In genomic region chr22:29480512-29481264, GRCh38 we compare ENCODE assay signal across 1 cellular context.
TF ChIP-seq lines count a peak whose summit lies in the region.

No MANE protein-coding gene starts in this region.

TF ChIP-seq in K562, 482 proteins besides CTCF, POLR2A, EP300 and RAD21 (continued from another document and continues in another):
- TF ChIP-seq CBX5 (IDR thresholded peaks at IDR 0.05; ENCODE audit: borderline replicate concordance, low read depth) (no peak), ZNF639 (CRISPR knock-in tag; conservative IDR thresholded peaks at IDR 0.05 in 1 of 2, IDR thresholded peaks at IDR 0.05 in 1 of 2) (no peak; a peak in 1 of 4 replicates), EZH2 (IDR thresholded peaks at IDR 0.05; ENCODE audit: borderline replicate concordance, low read depth, low read length) (no peak), SMARCE1 (IDR thresholded peaks at IDR 0.05) (no peak), RAD51 (IDR thresholded peaks at IDR 0.05; ENCODE audit: borderline replicate concordance, low read depth) (no peak), ETS2 (tag; IDR thresholded peaks at IDR 0.05; ENCODE audit: borderline replicate concordance, poor library complexity, severe bottlenecking) (no peak), RBM34 (IDR thresholded peaks at IDR 0.05; ENCODE audit: borderline replicate concordance, insufficient read depth, low read length) (no peak), RNF2 (IDR thresholded peaks at IDR 0.05) (peak; percentile 77), MTA3 (IDR thresholded peaks at IDR 0.05; ENCODE audit: borderline replicate concordance) (no peak), HMG20B (CRISPR knock-in tag; IDR thresholded peaks at IDR 0.05) (no peak), RBM14 (IDR thresholded peaks at IDR 0.05; ENCODE audit: borderline replicate concordance, insufficient read depth, low read depth, low read length) (no peak), HLTF (IDR thresholded peaks at IDR 0.05) (no peak), E4F1 (CRISPR knock-in tag; IDR thresholded peaks at IDR 0.05; ENCODE audit: borderline replicate concordance) (no peak), DLX4 (CRISPR knock-in tag; IDR thresholded peaks at IDR 0.05) (no peak), TRIM28 (IDR thresholded peaks at IDR 0.05) (no peak), MED1 (CRISPR knock-in tag; IDR thresholded peaks at IDR 0.05; ENCODE audit: borderline replicate concordance) (0 out of 2 replicates have a peak, but pooled peaks have one; percentile 39), KLF6 (CRISPR knock-in tag; IDR thresholded peaks at IDR 0.05; ENCODE audit: borderline replicate concordance) (no peak), NR2C1 (IDR thresholded peaks at IDR 0.05) (peak; percentile 62; the same call in 1 of the 2 replicates), NR2C1 (tag; IDR thresholded peaks at IDR 0.05) (peak; percentile 61), HCFC1 (IDR thresholded peaks at IDR 0.05; ENCODE audit: low read depth, low read length) (peak; percentile 69), SIX5 (IDR thresholded peaks at IDR 0.05; ENCODE audit: borderline replicate concordance in 1 of 2, insufficient read depth in 1 of 2, low read depth in 1 of 2, low read length in 2 of 2) (no peak), CEBPB (tag; IDR thresholded peaks at IDR 0.05) (no peak), MXI1 (IDR thresholded peaks at IDR 0.05; ENCODE audit: low read depth, low read length) (no peak), ZNF12 (CRISPR knock-in tag; IDR thresholded peaks at IDR 0.05) (no peak), PRPF4 (IDR thresholded peaks at IDR 0.05; ENCODE audit: insufficient read depth, low read depth, low read length, poor library complexity, severe bottlenecking) (no peak), TAF7 (tag; IDR thresholded peaks at IDR 0.05) (no peak), KDM5B (IDR thresholded peaks at IDR 0.05; ENCODE audit: insufficient replicate concordance, low read depth, low read length) (peak; percentile 42), BACH1 (tag; IDR thresholded peaks at IDR 0.05) (no peak), CREB1 (IDR thresholded peaks at IDR 0.05) (peak; percentile 96), CREB1 (CRISPR knock-in tag; IDR thresholded peaks at IDR 0.05) (peak; percentile 95), ZFX (CRISPR knock-in tag; IDR thresholded peaks at IDR 0.05) (peak; percentile 74), TAF15 (IDR thresholded peaks at IDR 0.05; ENCODE audit: low read depth, low read length) (no peak), MTA1 (IDR thresholded peaks at IDR 0.05; ENCODE audit: borderline replicate concordance) (peak; percentile 85), GTF2A2 (tag; IDR thresholded peaks at IDR 0.05) (no peak), TEAD2 (tag; IDR thresholded peaks at IDR 0.05) (no peak), THAP7 (CRISPR knock-in tag; IDR thresholded peaks at IDR 0.05) (no peak), ID3 (CRISPR knock-in tag; IDR thresholded peaks at IDR 0.05) (no peak), ID3 (tag; IDR thresholded peaks at IDR 0.05) (no peak), ARID3B (CRISPR knock-in tag; IDR thresholded peaks at IDR 0.05; ENCODE audit: borderline replicate concordance) (no peak), MAFF (IDR thresholded peaks at IDR 0.05; ENCODE audit: low read length) (no peak), U2AF2 (optimal IDR thresholded peaks at IDR 0.05; ENCODE audit: low read depth, low read length) (no peak), ZNF175 (CRISPR knock-in tag; IDR thresholded peaks at IDR 0.05; ENCODE audit: low read depth) (no peak), ZNF75A (CRISPR knock-in tag; IDR thresholded peaks at IDR 0.05) (no peak), CSDE1 (IDR thresholded peaks at IDR 0.05) (no peak; a peak in 1 of 4 replicates), ZFP36 (IDR thresholded peaks at IDR 0.05; ENCODE audit: low read depth, low read length, partially characterized antibody) (peak; percentile 86), SMC3 (conservative IDR thresholded peaks at IDR 0.05; ENCODE audit: insufficient read depth, low read depth, low read length) (0 out of 2 replicates have a peak, but pooled peaks have one; percentile 15), CCAR2 (IDR thresholded peaks at IDR 0.05; ENCODE audit: low read depth, low read length) (no peak), ELF1 (tag; IDR thresholded peaks at IDR 0.05) (no peak), TCFL5 (CRISPR knock-in tag; conservative IDR thresholded peaks at IDR 0.05) (no peak), TBP (optimal IDR thresholded peaks at IDR 0.05; ENCODE audit: low read depth, low read length) (peak; percentile 12), ATF6 (CRISPR knock-in tag; IDR thresholded peaks at IDR 0.05) (no peak; the same call in 1 of the 2 replicates), RUNX1 (IDR thresholded peaks at IDR 0.05; ENCODE audit: low read depth) (no peak), ZMIZ1 (IDR thresholded peaks at IDR 0.05; ENCODE audit: low read depth in 2 of 2, low read length in 2 of 2) (no peak), CBX2 (IDR thresholded peaks at IDR 0.05; ENCODE audit: insufficient read depth, low read length, poor library complexity, severe bottlenecking) (no peak), MEF2A (IDR thresholded peaks at IDR 0.05; ENCODE audit: control insufficient read depth, low read depth, low read length) (no peak), SRF (CRISPR knock-in tag; IDR thresholded peaks at IDR 0.05) (no peak), FOXJ3 (CRISPR knock-in tag; IDR thresholded peaks at IDR 0.05) (no peak), HDAC2 (IDR thresholded peaks at IDR 0.05) (no peak), ZNF518B (CRISPR knock-in tag; IDR thresholded peaks at IDR 0.05) (no peak), SUPT5H (IDR thresholded peaks at IDR 0.05) (no peak), ERF (CRISPR knock-in tag; IDR thresholded peaks at IDR 0.05) (no peak), FOXA1 (IDR thresholded peaks at IDR 0.05; ENCODE audit: borderline replicate concordance) (no peak), ZNF24 (IDR thresholded peaks at IDR 0.05) (no peak)
